In the genomic region with DNA sequence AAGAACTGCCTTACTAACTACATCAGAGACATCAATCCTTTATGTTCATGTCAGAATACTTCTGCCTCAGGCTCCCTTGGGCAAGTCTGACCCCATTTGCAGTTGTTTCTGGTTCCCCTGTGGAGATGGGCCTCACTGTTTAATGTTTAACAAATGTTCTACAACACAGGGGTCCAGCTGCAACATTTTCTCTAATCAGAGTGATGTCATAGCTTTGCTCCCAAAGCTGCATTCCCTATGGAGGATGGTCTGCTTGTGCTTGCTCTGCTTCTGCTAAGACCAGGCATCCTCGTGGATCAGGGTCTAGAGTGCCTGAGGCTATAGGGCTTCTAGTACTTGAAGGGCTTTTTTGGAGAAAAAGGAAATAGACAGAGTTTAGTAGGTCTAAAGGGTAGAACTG, we compare ENCODE assay signal across 17 cellular contexts.
"Had no signal": no experiment of that assay in that cellular context is flagged by ENCODE, and none has a peak within 500 bp of the region (broad histone marks: within the 10 kb centered on the region; RNA-seq: fewer than 3 reads in every experiment).

No MANE protein-coding gene starts in this region.

- H3K27me3 Mint-ChIP-seq: effector memory CD8-positive, alpha-beta T cell; progenitor cell of endocrine pancreas; T-cell had no signal

- H3K9me3 ChIP-seq: testis, upper lobe of right lung had no signal

- H3K36me3 Mint-ChIP-seq: T-cell had no signal

- H3K27ac ChIP-seq: coronary artery, SK-N-MC, testis, upper lobe of right lung, VCaP had no signal

- H3K4me1 ChIP-seq: testis, upper lobe of right lung had no signal

- H3K36me3 ChIP-seq: upper lobe of right lung had no signal

- H3K27me3 ChIP-seq: testis, upper lobe of right lung had no signal

- H3K27ac Mint-ChIP-seq: activated CD8-positive, alpha-beta T cell treated with anti-CD3 and anti-CD28 coated beads for 36 hours; activated T-helper 1 cell treated with anti-CD3 and anti-CD28 coated beads, Interleukin-12 subunit alpha, Interleukin-12 subunit beta, Interleukin-2, Interleukin-4 antibody, amounts not matched to agents 30 ng/mL and 10 ng/mL and 1 ng/mL, durations not matched to agents 14 hours and 24 hours and 36 hours; effector memory CD8-positive, alpha-beta T cell; progenitor cell of endocrine pancreas; stimulated activated naive CD8-positive, alpha-beta T cell treated with anti-CD3 and anti-CD28 coated beads, Interleukin-15, amount 100 ng/mL, for 72 hours; T-cell had no signal

- DNase-seq: activated CD4-positive, alpha-beta T cell treated with anti-CD3 and anti-CD28 coated beads for 4 hours; activated CD8-positive, alpha-beta memory T cell treated with anti-CD3 and anti-CD28 coated beads, Interleukin-2, amount 50 U/mL, for 4 hours; activated CD8-positive, alpha-beta T cell treated with anti-CD3 and anti-CD28 coated beads for 36 hours; activated naive CD4-positive, alpha-beta T cell treated with Interleukin-2 at 50 U/mL for 16 hours; caudate nucleus; effector memory CD8-positive, alpha-beta T cell; erythroblast; stimulated activated CD4-positive, alpha-beta T cell treated with anti-CD3 and anti-CD28 coated beads, Interleukin-4, amount 100 ng/mL, for 24 hours; stimulated activated naive CD8-positive, alpha-beta T cell treated with anti-CD3 and anti-CD28 coated beads, Interleukin-15, amount 100 ng/mL, for 72 hours; T-cell; testis; upper lobe of right lung had no signal

- H3K4me1 Mint-ChIP-seq: stimulated activated naive CD8-positive, alpha-beta T cell treated with anti-CD3 and anti-CD28 coated beads, Interleukin-15, amount 100 ng/mL, for 72 hours had no signal

- H3K4me3 Mint-ChIP-seq: activated CD8-positive, alpha-beta T cell treated with anti-CD3 and anti-CD28 coated beads for 36 hours; activated T-helper 1 cell treated with anti-CD3 and anti-CD28 coated beads, Interleukin-12 subunit alpha, Interleukin-12 subunit beta, Interleukin-2, Interleukin-4 antibody, amounts not matched to agents 30 ng/mL and 10 ng/mL and 1 ng/mL, durations not matched to agents 14 hours and 24 hours and 36 hours; effector memory CD8-positive, alpha-beta T cell; stimulated activated naive CD8-positive, alpha-beta T cell treated with anti-CD3 and anti-CD28 coated beads, Interleukin-15, amount 100 ng/mL, for 72 hours; T-cell had no signal

- H3K4me3 ChIP-seq: coronary artery, SK-N-MC, testis, upper lobe of right lung had no signal

- H3K9me3 Mint-ChIP-seq: activated T-helper 1 cell treated with anti-CD3 and anti-CD28 coated beads, Interleukin-12 subunit alpha, Interleukin-12 subunit beta, Interleukin-2, Interleukin-4 antibody, amounts not matched to agents 30 ng/mL and 10 ng/mL and 1 ng/mL, durations not matched to agents 14 hours and 24 hours and 36 hours had no signal
